In genomic region chr14:105487986-105488777, GRCh38 we compare ENCODE assay signal across 8 cellular contexts. TPM values are rescaled to one million over a fixed set of nuclear protein-coding genes. Genes with fewer than 3 reads are reported as not detected.
DNase-seq lines count a peak whose midpoint lies in the region; ATAC-seq, FAIRE-seq and TF ChIP-seq lines count a peak whose summit lies in the region.

No MANE protein-coding gene starts in this region.

- TF ChIP-seq CTCF in Caco-2 (IDR thresholded peaks at IDR 0.05; ENCODE audit: insufficient read depth in 1 of 2, low read depth in 1 of 2, low read length in 1 of 2, severe bottlenecking in 1 of 2, unreplicated experiment in 1 of 2) (no peak), RWPE2 (IDR thresholded peaks at IDR 0.05; ENCODE audit: poor library complexity, severe bottlenecking) (peak; percentile 15), endodermal cell (conservative IDR thresholded peaks at IDR 0.05) (no peak), SK-N-SH (IDR thresholded peaks at IDR 0.05) (no peak)

- no peak for FAIRE-seq in frontal cortex (lab: Jason Lieb, UNC)

- no peak overlapping the region for H2BK12ac ChIP-seq in trophoblast cell (ENCODE audit: low read length)

- H3K4me3 Mint-ChIP-seq in Caco-2 (ENCODE audit: unreplicated experiment) (peak overlapping the region; percentile 69), endodermal cell (peak overlapping the region; percentile 41)

- no peak for TF ChIP-seq RAD21 in SK-N-SH (IDR thresholded peaks at IDR 0.05; ENCODE audit: low read length)

- H4K20me1 ChIP-seq in SK-N-SH (ENCODE audit: insufficient read depth), result peaks cover 11% of the 10 kb centered on the region; the same call in 1 of the 2 replicates

- H3K79me1 ChIP-seq in trophoblast cell (ENCODE audit: low read length), result peaks cover 10% of the 10 kb centered on the region

- no peak overlapping the region for H2BK120ac ChIP-seq in trophoblast cell (ENCODE audit: insufficient read depth, low read length, poor library complexity)

- no peaks in the 10 kb centered on the region for H3K27me3 ChIP-seq in Caco-2 (replicated peaks; ENCODE audit: control insufficient read depth, insufficient read depth, low read length)
- no peaks in the 10 kb centered on the region for H3K27me3 ChIP-seq in RWPE2 (ENCODE audit: insufficient read depth, poor library complexity, severe bottlenecking)
- H3K27me3 ChIP-seq in endodermal cell (ENCODE audit: control insufficient read depth, insufficient read depth, low read length, poor library complexity, severe bottlenecking), result peaks cover 41% of the 10 kb centered on the region
- peaks cover 21% of the 10 kb centered on the region for H3K27me3 ChIP-seq in trophoblast cell (ENCODE audit: insufficient read depth, low read length)
- no peaks in the 10 kb centered on the region for H3K27me3 ChIP-seq in SK-N-SH (ENCODE audit: insufficient read depth)

- H3K4me3 ChIP-seq in Caco-2 (ENCODE audit: low read depth, low read length), result peak overlapping the region; percentile 62
- H3K4me3 ChIP-seq in RWPE2 (ENCODE audit: severe bottlenecking), result peak overlapping the region; percentile 24
- no peak overlapping the region for H3K4me3 ChIP-seq in endodermal cell (ENCODE audit: low read length)
- H3K4me3 ChIP-seq in trophoblast cell (ENCODE audit: low read depth, low read length), result no peak overlapping the region
- H3K4me3 ChIP-seq in SK-N-SH (ENCODE audit: low read depth in 2 of 2, low read length in 1 of 2), result no peak overlapping the region

- H3K4ac ChIP-seq in trophoblast cell (ENCODE audit: low read depth, low read length), result no peak overlapping the region

- no peak overlapping the region for H4K8ac ChIP-seq in trophoblast cell (ENCODE audit: low read depth, low read length)

- H3K9me2 ChIP-seq in SK-N-SH, result no peaks in the 10 kb centered on the region

- WGBS in endodermal cell (ENCODE audit: insufficient coverage in 1 of 2, insufficient read length in 1 of 2), 2 experiments, result 93 to 94% methylated on average over 10 to 26 of the region's 26 CpGs
- WGBS in trophoblast cell (ENCODE audit: extremely low coverage, insufficient coverage, insufficient read length), result no CpG with 5 or more reads among the region's 26 CpGs
- WGBS in SK-N-SH (ENCODE audit: low lambda C conversion rate), result 85% methylated on average over 10 of the region's 26 CpGs

- intact Hi-C loops in Caco-2 (cut with micrococcal nuclease; ENCODE audit: unreplicated experiment), result loop anchor here (5.0 kb wide), 1 partner anchor 511 kb away; the partner anchor contains the start of gene AHNAK2

- peak overlapping the region; percentile 77 for H3K27ac Mint-ChIP-seq in Caco-2 (ENCODE audit: unreplicated experiment)
- no peak overlapping the region for H3K27ac Mint-ChIP-seq in endodermal cell

- H3K18ac ChIP-seq in trophoblast cell (ENCODE audit: low read length), result no peak overlapping the region

- H3K27me3 Mint-ChIP-seq in Caco-2 (ENCODE audit: insufficient read depth, unreplicated experiment) (no peaks in the 10 kb centered on the region), endodermal cell (ENCODE audit: insufficient read depth) (peaks cover 49% of the 10 kb centered on the region)

- DNase-seq in Caco-2 (no peak), RWPE2 (ENCODE audit: low spot score) (no peak), endodermal cell (no peak), trophoblast cell (no peak), SK-N-SH (no peak), frontal cortex (ENCODE audit: low spot score in 2 of 2) (no peak), G401 (ENCODE audit: low spot score) (no peak), NCI-H748 treated with DMSO at 0.1 percent for 48 hours (lab: John Stamatoyannopoulos, UW) (no peak)

- H3K9me3 ChIP-seq in Caco-2 (no peaks in the 10 kb centered on the region), RWPE2 (ENCODE audit: severe bottlenecking) (no peaks in the 10 kb centered on the region), endodermal cell (ENCODE audit: control insufficient read depth, low read length) (no peaks in the 10 kb centered on the region), trophoblast cell (ENCODE audit: insufficient read depth, low read depth, low read length) (peaks cover 13% of the 10 kb centered on the region), SK-N-SH (no peaks in the 10 kb centered on the region)

- H2AFZ ChIP-seq in trophoblast cell (ENCODE audit: insufficient read depth, low read length, poor library complexity) (no peak overlapping the region), SK-N-SH (ENCODE audit: low read depth) (no peak overlapping the region)

- TSS peak; percentile 14 for BruUV-seq in Caco-2 (replicated peaks; lab: Mats Ljungman, UMichigan)

- no peak overlapping the region for H4K12ac ChIP-seq in trophoblast cell (ENCODE audit: low read depth, low read length)

- no peak for ATAC-seq in RWPE2 (ENCODE audit: low read depth)

- in situ Hi-C loops in G401 (cut with HindIII; ENCODE audit: low sequenced_read_pairs), result no loop called here

- H3K4me1 ChIP-seq in Caco-2 (peaks cover 36% of the 10 kb centered on the region), RWPE2 (ENCODE audit: insufficient read depth, poor library complexity, severe bottlenecking) (peaks cover 12% of the 10 kb centered on the region), endodermal cell (ENCODE audit: control insufficient read depth, insufficient read depth, low read length) (peaks cover 6% of the 10 kb centered on the region), trophoblast cell (ENCODE audit: control insufficient read depth in 1 of 2, insufficient read depth in 2 of 2, low read length in 2 of 2) (peaks cover 20 to 37% of the 10 kb centered on the region in 2 experiments), SK-N-SH (ENCODE audit: control insufficient read depth in 1 of 2, insufficient read depth in 2 of 2, low read depth in 1 of 2, low read length in 1 of 2) (peaks cover 17 to 53% of the 10 kb centered on the region in 2 experiments; a peak in 3 of 4 replicates)

- TF ChIP-seq EP300 in SK-N-SH (IDR thresholded peaks at IDR 0.05; ENCODE audit: borderline replicate concordance in 1 of 2, low read depth in 1 of 2, low read length in 1 of 2), result no peak

- H3K14ac ChIP-seq in trophoblast cell (ENCODE audit: low read length), result no peak overlapping the region

- no peaks in the 10 kb centered on the region for H3K9me3 Mint-ChIP-seq in Caco-2 (ENCODE audit: unreplicated experiment)
- peaks cover 3% of the 10 kb centered on the region for H3K9me3 Mint-ChIP-seq in endodermal cell

- peaks cover 2% of the 10 kb centered on the region for H3K79me2 ChIP-seq in trophoblast cell (ENCODE audit: control insufficient read depth, insufficient read depth, low read length, poor library complexity)
- H3K79me2 ChIP-seq in SK-N-SH (ENCODE audit: insufficient read depth), result peaks cover 13% of the 10 kb centered on the region; the same call in 1 of the 2 replicates

- POLR2A ChIA-PET in Caco-2 (lab: Charles Lee) (no interaction called here), SK-N-SH (lab: Yijun Ruan, JAX) (no interaction called here)

- no peak overlapping the region for H3K23ac ChIP-seq in trophoblast cell (ENCODE audit: low read length)

- no peak overlapping the region for H3K4me2 ChIP-seq in trophoblast cell (ENCODE audit: low read length)
- H3K4me2 ChIP-seq in SK-N-SH, result no peak overlapping the region

- H2BK5ac ChIP-seq in trophoblast cell (ENCODE audit: low read depth, low read length, poor library complexity), result no peak overlapping the region

- H3K36me3 Mint-ChIP-seq in Caco-2 (ENCODE audit: insufficient read depth, unreplicated experiment) (peaks cover 12% of the 10 kb centered on the region), endodermal cell (ENCODE audit: low read depth) (no peaks in the 10 kb centered on the region)

- no peak overlapping the region for H4K91ac ChIP-seq in trophoblast cell (ENCODE audit: low read depth, low read length)

- H3K36me3 ChIP-seq in Caco-2 (ENCODE audit: control insufficient read depth, insufficient read depth, low read length) (no peaks in the 10 kb centered on the region; the same call in 1 of the 2 replicates), RWPE2 (ENCODE audit: low read depth) (peaks cover 11% of the 10 kb centered on the region), endodermal cell (ENCODE audit: control insufficient read depth, insufficient read depth, low read length) (no peaks in the 10 kb centered on the region), trophoblast cell (ENCODE audit: control insufficient read depth in 1 of 2, insufficient read depth in 2 of 2, low read length in 2 of 2) (peaks cover 3 to 4% of the 10 kb centered on the region in 2 experiments), SK-N-SH (replicated peaks in 1 of 2; ENCODE audit: control insufficient read depth in 1 of 2, insufficient read depth in 2 of 2, low read length in 1 of 2) (no peaks in the 10 kb centered on the region)

- H3K4me1 Mint-ChIP-seq in Caco-2 (ENCODE audit: low read depth, unreplicated experiment) (no peaks in the 10 kb centered on the region), endodermal cell (peaks cover 5% of the 10 kb centered on the region)

- H3K9ac ChIP-seq in endodermal cell (ENCODE audit: extremely low read depth, low read length, poor library complexity, severe bottlenecking) (no peak overlapping the region), trophoblast cell (ENCODE audit: low read length) (no peak overlapping the region), SK-N-SH (no peak overlapping the region; the same call in 1 of the 2 replicates)

- peak overlapping the region; percentile 57 for H2AK5ac ChIP-seq in trophoblast cell (ENCODE audit: low read length)

- peak overlapping the region; percentile 86 for H3K27ac ChIP-seq in RWPE2 (ENCODE audit: poor library complexity, severe bottlenecking)
- no peak overlapping the region for H3K27ac ChIP-seq in endodermal cell (ENCODE audit: low read depth, low read length)
- H3K27ac ChIP-seq in trophoblast cell (ENCODE audit: low read depth, low read length), result no peak overlapping the region
- H3K27ac ChIP-seq in SK-N-SH (ENCODE audit: low read depth in 2 of 2, low read length in 1 of 2), result peak overlapping the region in 1 of 2 experiments; percentile 82; a peak in 2 of 4 replicates

- no peaks in the 10 kb centered on the region for H3F3A ChIP-seq in SK-N-SH (replicated peaks; ENCODE audit: insufficient read depth)

- CTCF ChIA-PET in Caco-2 (lab: Charles Lee) (interaction anchor here (2.9 kb wide), 1 partner anchor 7 kb away, joined by 57 read pairs; no protein-coding TSS in a partner anchor), SK-N-SH (lab: Yijun Ruan, JAX) (interaction anchor here (2.0 to 5.9 kb wide), 7 partner anchors 8 to 119 kb away, joined by 5 to 135 read pairs (median 61); partner anchors contain the start of gene TMEM121)

RNA-seq across cellular contexts. Expression of gene CRIP1, which starts 1.5 kb away (rescaled TPM):
- total RNA-seq in Caco-2 (2022) (46.0 and 75.1 TPM in 2 replicates), endodermal cell (10 to 100 TPM in 1 of 2 donors, 1 to 10 TPM in 1; 7.0 to 47.1 TPM), frontal cortex (not detected)
- 29.7 TPM for polyA plus RNA-seq in endodermal cell (2013, experiment 1 of 2)
- polyA plus RNA-seq in endodermal cell (2013, experiment 2 of 2), result 32.3 TPM
- polyA plus RNA-seq in trophoblast cell (2013), result 44.7 and 45.0 TPM in 2 replicates
- 0.68 and 0.72 TPM in 2 replicates for polyA plus RNA-seq in SK-N-SH (2012; rRNA removed)
- polyA plus RNA-seq in SK-N-SH (2012; cell fraction: cytosol; rRNA removed), result 0.09 TPM in 1 of 2 replicates, not detected in the other
- polyA plus RNA-seq in SK-N-SH (2012; cell fraction: nucleus; rRNA removed), result 9.8 and 16.8 TPM in 2 replicates
- total RNA-seq in G401 (2014; rRNA removed; shearing (Covaris generic)), result 8.6 TPM in 1 of 2 replicates, not detected in the other

RNA-seq across cellular contexts. Expression of gene TEDC1, which starts 2.9 kb away (rescaled TPM):
- total RNA-seq in Caco-2 (2022) (30.3 and 30.8 TPM in 2 replicates), endodermal cell (10 to 100 TPM in 1 of 2 donors, 1 to 10 TPM in 1; 9.1 to 23.8 TPM), frontal cortex (5.7 TPM)
- polyA plus RNA-seq in endodermal cell (2013, experiment 1 of 2), result 21.3 TPM
- 19.0 TPM for polyA plus RNA-seq in endodermal cell (2013, experiment 2 of 2)
- polyA plus RNA-seq in trophoblast cell (2013), result 8.8 and 8.9 TPM in 2 replicates
- polyA plus RNA-seq in SK-N-SH (2012; rRNA removed), result 10.9 and 13.4 TPM in 2 replicates
- 4.4 and 7.2 TPM in 2 replicates for polyA plus RNA-seq in SK-N-SH (2012; cell fraction: cytosol; rRNA removed)
- 33.0 and 74.2 TPM in 2 replicates for polyA plus RNA-seq in SK-N-SH (2012; cell fraction: nucleus; rRNA removed)
- 67.1 and 89.1 TPM in 2 replicates for total RNA-seq in G401 (2014; rRNA removed; shearing (Covaris generic))

RNA-seq across cellular contexts. Expression of gene CRIP2, which starts 13.6 kb away (rescaled TPM):
- total RNA-seq in Caco-2 (2022) (0.88 and 1.5 TPM in 2 replicates), endodermal cell (1 to 10 TPM; 3.9 to 5.3 TPM), frontal cortex (88.0 TPM)
- 96.3 TPM for polyA plus RNA-seq in endodermal cell (2013, experiment 1 of 2)
- 93.1 TPM for polyA plus RNA-seq in endodermal cell (2013, experiment 2 of 2)
- polyA plus RNA-seq in trophoblast cell (2013), result 85.1 and 90.0 TPM in 2 replicates
- polyA plus RNA-seq in SK-N-SH (2012; rRNA removed), result 219 and 335 TPM in 2 replicates
- polyA plus RNA-seq in SK-N-SH (2012; cell fraction: cytosol; rRNA removed), result 154 and 228 TPM in 2 replicates
- 326 and 608 TPM in 2 replicates for polyA plus RNA-seq in SK-N-SH (2012; cell fraction: nucleus; rRNA removed)
- total RNA-seq in G401 (2014; rRNA removed; shearing (Covaris generic)), result 184 and 209 TPM in 2 replicates

RNA-seq across cellular contexts. Expression of gene TMEM121, which starts 38.2 kb away (rescaled TPM):
- total RNA-seq in Caco-2 (2022) (0.28 TPM in 1 of 2 replicates, not detected in the other), endodermal cell (1 to 10 TPM in 1 of 2 donors, under 1 TPM in 1; 0.29 to 1.5 TPM), frontal cortex (24.5 TPM)
- polyA plus RNA-seq in endodermal cell (2013, experiment 1 of 2), result 5.8 TPM
- 6.1 TPM for polyA plus RNA-seq in endodermal cell (2013, experiment 2 of 2)
- polyA plus RNA-seq in trophoblast cell (2013), result 0.12 TPM in 2 replicates
- 7.2 and 9.1 TPM in 2 replicates for polyA plus RNA-seq in SK-N-SH (2012; rRNA removed)
- 2.1 and 5.7 TPM in 2 replicates for polyA plus RNA-seq in SK-N-SH (2012; cell fraction: cytosol; rRNA removed)
- 5.1 and 5.9 TPM in 2 replicates for polyA plus RNA-seq in SK-N-SH (2012; cell fraction: nucleus; rRNA removed)
- 23.8 and 39.1 TPM in 2 replicates for total RNA-seq in G401 (2014; rRNA removed; shearing (Covaris generic))

Comparison
In these comparisons a context has a peak if more than half of its experiments do, and no peak if none do; other contexts are left out.
1. H3K4me3 ChIP-seq: peak in Caco-2 (single experiment) and RWPE2 (single experiment); none in endodermal cell (single experiment), trophoblast cell (single experiment) and SK-N-SH (0 of 2).
2. RNA of gene CRIP2, which starts 13.6 kb away (total RNA-seq): 184 to 209 TPM in G401 and 88.0 TPM in frontal cortex (single experiment); 3.9 to 5.3 TPM in endodermal cell and 0.88 to 1.5 TPM in Caco-2; every median in the first group is over 10 times any median in the second.